8 cellular contexts compared by ENCODE assay signal in genomic region chr7:93228302-93228701, GRCh38. TPM values are rescaled to one million over a fixed set of nuclear protein-coding genes. Genes with fewer than 3 reads are reported as not detected.
DNase-seq lines count a peak whose midpoint lies in the region; TF ChIP-seq lines count a peak whose summit lies in the region.

No MANE protein-coding gene starts in this region.

- no peaks in the 10 kb centered on the region for H3K36me3 ChIP-seq in neutrophil

- no peaks in the 10 kb centered on the region for H3K9me3 ChIP-seq in neutrophil

- H3K27me3 ChIP-seq in neutrophil = peaks cover 23% of the 10 kb centered on the region

- peak; percentile 56 for TF ChIP-seq CTCF in GM20000 (IDR thresholded peaks at IDR 0.05; ENCODE audit: extremely low read depth, missing control alignments)
- TF ChIP-seq CTCF in epithelial cell of proximal tubule (conservative IDR thresholded peaks at IDR 0.05; ENCODE audit: low read depth, low read length) = peak; percentile 72
- TF ChIP-seq CTCF in neutrophil (IDR thresholded peaks at IDR 0.05) = peak; percentile 84

- in situ Hi-C loops in SK-MEL-5 (cut with HindIII; ENCODE audit: low pct_unique_long_range_greater_than_20kb, low sequenced_read_pairs) = no loop called here

- H3K4me3 ChIP-seq in epithelial cell of proximal tubule (ENCODE audit: low read depth, low read length) (no peak overlapping the region), neutrophil (ENCODE audit: low read depth in 1 of 2, low read length in 1 of 2) (no peak overlapping the region)

- H3K27ac ChIP-seq in neutrophil = peak overlapping the region; percentile 47

- DNase-seq in COR-L47 (lab: John Stamatoyannopoulos, UW) = peak; percentile 71
- DNase-seq in GM20000 (ENCODE audit: low spot score) = peak; percentile 36
- DNase-seq in NCI-H1417 (lab: John Stamatoyannopoulos, UW) = peak; percentile 51 to 86 (median 71)
- DNase-seq in SK-MEL-5 (ENCODE audit: low read depth, low spot score) = peak; percentile 79
- no peak for DNase-seq in epithelial cell of proximal tubule (ENCODE audit: low read depth)
- no peak for DNase-seq in mucosa of gallbladder (ENCODE audit: low spot score)
- DNase-seq in activated naive CD4-positive, alpha-beta T cell treated with Interleukin-2 at 50 U/mL for 16 hours = no peak

- H3K4me1 ChIP-seq in neutrophil (ENCODE audit: control insufficient read depth in 1 of 2, insufficient read depth in 1 of 2, low read depth in 1 of 2, low read length in 1 of 2) = peaks cover 27 to 30% of the 10 kb centered on the region in 2 experiments

RNA-seq across cellular contexts. Expression of gene HEPACAM2, which starts 2.0 kb away (rescaled TPM):
- total RNA-seq in SK-MEL-5 (2014; rRNA removed; shearing (Covaris generic)) = 0.05 TPM in 1 of 2 replicates, not detected in the other
- not detected in 2 replicates for polyA plus RNA-seq in SK-MEL-5 (2015; cell fraction: cytosol; rRNA removed)
- polyA plus RNA-seq in SK-MEL-5 (2015; cell fraction: nucleus; rRNA removed) = not detected in 2 replicates
- total RNA-seq in epithelial cell of proximal tubule (not detected in 2 replicates), mucosa of gallbladder (1.2 TPM)

RNA-seq across cellular contexts. Expression of gene VPS50, which starts 3.9 kb away (rescaled TPM):
- total RNA-seq in SK-MEL-5 (2014; rRNA removed; shearing (Covaris generic)) = 51.1 and 57.4 TPM in 2 replicates
- 14.4 and 19.0 TPM in 2 replicates for polyA plus RNA-seq in SK-MEL-5 (2015; cell fraction: cytosol; rRNA removed)
- polyA plus RNA-seq in SK-MEL-5 (2015; cell fraction: nucleus; rRNA removed) = 65.5 and 103 TPM in 2 replicates
- total RNA-seq in epithelial cell of proximal tubule (14.6 and 16.2 TPM in 2 replicates), mucosa of gallbladder (21.0 TPM)

Comparison
In these comparisons a context has a peak if more than half of its experiments do, and no peak if none do; other contexts are left out.
1. DNase-seq: peak in COR-L47 (single experiment), GM20000 (single experiment), NCI-H1417 (3 of 3) and SK-MEL-5 (single experiment); none in epithelial cell of proximal tubule (single experiment), mucosa of gallbladder (single experiment) and activated naive CD4-positive, alpha-beta T cell treated with Interleukin-2 at 50 U/mL for 16 hours (single experiment).
2. Peak in every context shown above with its lines, with median percentiles within 50 percentile points of each other: CTCF ChIP-seq.